In the genomic region with DNA sequence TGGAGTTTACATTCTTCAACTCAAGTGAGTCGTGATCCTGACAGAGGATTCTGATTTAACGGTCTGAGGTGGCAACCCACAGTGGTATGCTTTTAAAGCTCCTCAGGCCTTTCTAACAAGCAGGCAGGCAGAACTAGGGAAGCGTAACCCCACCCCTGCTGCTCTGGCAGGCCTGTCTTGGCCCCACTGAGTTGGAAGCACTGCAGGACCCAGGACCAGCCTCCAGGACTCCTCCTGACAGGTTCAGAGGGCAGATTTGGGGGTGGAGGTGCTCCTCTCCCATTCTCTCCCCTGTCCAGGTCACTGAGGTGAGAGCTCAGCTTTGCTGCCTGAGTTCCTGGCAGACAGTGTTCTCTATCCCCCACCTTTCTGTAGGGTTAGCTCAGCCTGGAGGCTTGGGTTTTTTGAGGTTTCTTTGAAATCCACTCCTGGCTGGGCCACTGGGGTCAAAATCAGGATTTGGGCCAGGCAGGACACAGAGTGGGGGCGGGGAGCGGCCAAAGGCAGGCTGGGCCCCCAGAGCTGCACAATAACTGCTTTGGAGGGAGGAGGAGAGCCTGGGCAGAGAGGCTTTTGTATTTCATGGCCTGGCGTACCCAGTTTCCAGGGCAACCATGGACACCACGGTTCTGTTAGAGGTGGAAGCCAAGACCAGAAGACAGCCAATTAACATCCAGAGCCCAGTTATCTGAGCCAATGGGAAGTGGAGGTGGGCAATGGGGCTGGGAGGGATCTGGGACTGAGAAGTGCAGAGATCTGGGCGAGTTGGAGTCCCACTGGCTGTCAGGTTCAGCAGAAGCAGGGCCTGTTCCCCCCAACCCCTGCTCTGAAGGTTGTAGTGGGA, we compare ENCODE assay signal across 10 cellular contexts. TPM values are rescaled to one million over a fixed set of nuclear protein-coding genes. Genes with fewer than 3 reads are reported as not detected.
DNase-seq lines count a peak whose midpoint lies in the region; FAIRE-seq and TF ChIP-seq lines count a peak whose summit lies in the region.
"Had no signal": no experiment of that assay in that cellular context is flagged by ENCODE, and none has a peak within 500 bp of the region (broad histone marks: within the 10 kb centered on the region; RNA-seq: fewer than 3 reads in every experiment).

No MANE protein-coding gene starts in this region.

- H3K27me3 ChIP-seq in small intestine (ENCODE audit: control insufficient read depth in 2 of 2, insufficient read depth in 2 of 2, low read length in 2 of 2) = no peaks in the 10 kb centered on the region

- H3K4me3 Mint-ChIP-seq in HFFc6 (no peak overlapping the region; the same call in 1 of the 2 replicates), Calu3 (ENCODE audit: low read depth, unreplicated experiment) (no peak overlapping the region)

- no peaks in the 10 kb centered on the region for H3K9me3 ChIP-seq in small intestine (ENCODE audit: control insufficient read depth, low read depth)

- 61 to 64% (median 63%) methylated on average over 8 of the region's 8 CpGs for WGBS in small intestine, 3 donors

- in situ Hi-C loops in astrocyte of the spinal cord (cut with HindIII; ENCODE audit: low sequenced_read_pairs) = no loop called here

- no peaks in the 10 kb centered on the region; the same call in 1 of the 2 replicates for H3K27me3 Mint-ChIP-seq in HFFc6 (ENCODE audit: insufficient read depth)
- no peaks in the 10 kb centered on the region for H3K27me3 Mint-ChIP-seq in Calu3 (ENCODE audit: unreplicated experiment)

- CTCF ChIA-PET in Calu3 (lab: Charles Lee) = interaction anchor here (1.0 to 5.9 kb wide), 5 partner anchors 18 to 212 kb away, joined by 3 to 28 read pairs (median 6); a partner anchor contains a TSS

- H3K4me3 ChIP-seq in AG10803 (ENCODE audit: low read length) (no peak overlapping the region), astrocyte of the spinal cord (ENCODE audit: low read depth, low read length) (no peak overlapping the region), small intestine (ENCODE audit: low read depth in 1 of 2, low read length in 2 of 2) (no peak overlapping the region)

- H3K27ac Mint-ChIP-seq in HFFc6 (peak overlapping the region; percentile 57), Calu3 (ENCODE audit: unreplicated experiment) (no peak overlapping the region)

- H3K27ac ChIP-seq in small intestine (ENCODE audit: low read depth in 1 of 2, low read length in 1 of 2) = no peak overlapping the region

- H3K4me1 ChIP-seq in small intestine (ENCODE audit: control insufficient read depth in 2 of 2, insufficient read depth in 1 of 2, low read depth in 1 of 2, low read length in 1 of 2) = no peaks in the 10 kb centered on the region

- intact Hi-C loops in Calu3 (cut with micrococcal nuclease; ENCODE audit: unreplicated experiment) = no loop called here

- TF ChIP-seq CTCF in AG10803 (conservative IDR thresholded peaks at IDR 0.05; ENCODE audit: low read length) = no peak
- no peak for TF ChIP-seq CTCF in HFFc6 (IDR thresholded peaks at IDR 0.05)
- TF ChIP-seq CTCF in astrocyte of the spinal cord (IDR thresholded peaks at IDR 0.05; ENCODE audit: low read depth, low read length) = no peak
- no peak for TF ChIP-seq CTCF in Calu3 (IDR thresholded peaks at IDR 0.05; ENCODE audit: unreplicated experiment)

- DNase-seq in AG10803 (ENCODE audit: low read depth) = peak; percentile 27
- DNase-seq in HFFc6 = peak; percentile 48
- DNase-seq in astrocyte of the spinal cord (ENCODE audit: low read depth, low spot score) = peak; percentile 55
- peak; percentile 75 for DNase-seq in inferior parietal cortex (ENCODE audit: extremely low spot score)
- DNase-seq in small intestine = no peak
- DNase-seq in Calu3 = no peak
- DNase-seq in NCI-H1048 (lab: John Stamatoyannopoulos, UW) = no peak
- DNase-seq in NCI-H2029 (lab: John Stamatoyannopoulos, UW) = no peak
- DNase-seq: DND-41, T-helper 1 cell had no signal

- H3K36me3 ChIP-seq in small intestine (ENCODE audit: control insufficient read depth in 2 of 2, insufficient read depth in 2 of 2, low read length in 2 of 2) = peaks cover 3 to 11% of the 10 kb centered on the region in 2 donors

- H3K4me1 Mint-ChIP-seq in HFFc6 (ENCODE audit: low read depth) = peaks cover 41% of the 10 kb centered on the region
- no peaks in the 10 kb centered on the region for H3K4me1 Mint-ChIP-seq in Calu3 (ENCODE audit: low read depth, unreplicated experiment)

- no peak for FAIRE-seq in small intestine (lab: Jason Lieb, UNC)

- peaks cover 9% of the 10 kb centered on the region for H3K36me3 Mint-ChIP-seq in HFFc6 (ENCODE audit: low read depth)
- H3K36me3 Mint-ChIP-seq in Calu3 (ENCODE audit: insufficient read depth, unreplicated experiment) = peaks cover 42% of the 10 kb centered on the region

- no peaks in the 10 kb centered on the region for H3K9me3 Mint-ChIP-seq in HFFc6
- no peaks in the 10 kb centered on the region for H3K9me3 Mint-ChIP-seq in Calu3 (ENCODE audit: low read depth, unreplicated experiment)

- no TSS peak for BruUV-seq in Calu3 (replicated peaks; lab: Mats Ljungman, UMichigan)

RNA-seq across cellular contexts. Expression of a gene that starts 9.5 kb away (rescaled TPM):
- total RNA-seq in HFFc6 (2021; fragmentation: NEBNext Ultra II Directional; extraction: Animal tissue kit (Norgen Biotek cat#: 25700)) = 10 to 100 TPM; 70.0 to 78.7 (median 75.0) TPM
- 100 to 1,000 TPM; 146 to 247 (median 180) TPM for polyA plus RNA-seq in small intestine
- 79.0 and 84.0 TPM in 2 replicates for total RNA-seq in Calu3 (2022)

RNA-seq across cellular contexts. Expression of a gene that starts 9.6 kb away (rescaled TPM):
- total RNA-seq in HFFc6 (2021; fragmentation: NEBNext Ultra II Directional; extraction: Animal tissue kit (Norgen Biotek cat#: 25700)) = 1 to 10 TPM; 3.3 to 7.7 (median 6.5) TPM
- polyA plus RNA-seq in small intestine = 1 to 10 TPM in 1 of 3 donors, not detected in 2; 2.5 TPM
- total RNA-seq in Calu3 (2022) = 32.6 and 33.5 TPM in 2 replicates

RNA-seq across cellular contexts. Expression of a gene that starts 17.5 kb away (rescaled TPM):
- total RNA-seq in HFFc6 (2021; fragmentation: NEBNext Ultra II Directional; extraction: Animal tissue kit (Norgen Biotek cat#: 25700)) = 10 to 100 TPM; 38.9 to 47.1 (median 43.2) TPM
- polyA plus RNA-seq in small intestine = 1 to 10 TPM; 3.8 to 9.2 (median 4.2) TPM
- total RNA-seq in Calu3 (2022) = 44.3 and 49.3 TPM in 2 replicates

RNA-seq across cellular contexts. Expression of a gene that starts 33.9 kb away (rescaled TPM):
- 100 to 1,000 TPM; 214 to 272 (median 261) TPM for total RNA-seq in HFFc6 (2021; fragmentation: NEBNext Ultra II Directional; extraction: Animal tissue kit (Norgen Biotek cat#: 25700))
- 100 to 1,000 TPM in 1 of 3 donors, 10 to 100 TPM in 2; 51.0 to 108 (median 53.2) TPM for polyA plus RNA-seq in small intestine
- 205 and 212 TPM in 2 replicates for total RNA-seq in Calu3 (2022)

Comparison
In these comparisons a context has a peak if more than half of its experiments do, and no peak if none do; other contexts are left out.
1. DNase-seq: peak in AG10803 (single experiment), HFFc6 (single experiment), astrocyte of the spinal cord (single experiment) and inferior parietal cortex (single experiment); none in small intestine (single experiment), Calu3 (single experiment), NCI-H1048 (single experiment) and NCI-H2029 (single experiment).